23 cellular contexts compared by ENCODE assay signal in the genomic region with DNA sequence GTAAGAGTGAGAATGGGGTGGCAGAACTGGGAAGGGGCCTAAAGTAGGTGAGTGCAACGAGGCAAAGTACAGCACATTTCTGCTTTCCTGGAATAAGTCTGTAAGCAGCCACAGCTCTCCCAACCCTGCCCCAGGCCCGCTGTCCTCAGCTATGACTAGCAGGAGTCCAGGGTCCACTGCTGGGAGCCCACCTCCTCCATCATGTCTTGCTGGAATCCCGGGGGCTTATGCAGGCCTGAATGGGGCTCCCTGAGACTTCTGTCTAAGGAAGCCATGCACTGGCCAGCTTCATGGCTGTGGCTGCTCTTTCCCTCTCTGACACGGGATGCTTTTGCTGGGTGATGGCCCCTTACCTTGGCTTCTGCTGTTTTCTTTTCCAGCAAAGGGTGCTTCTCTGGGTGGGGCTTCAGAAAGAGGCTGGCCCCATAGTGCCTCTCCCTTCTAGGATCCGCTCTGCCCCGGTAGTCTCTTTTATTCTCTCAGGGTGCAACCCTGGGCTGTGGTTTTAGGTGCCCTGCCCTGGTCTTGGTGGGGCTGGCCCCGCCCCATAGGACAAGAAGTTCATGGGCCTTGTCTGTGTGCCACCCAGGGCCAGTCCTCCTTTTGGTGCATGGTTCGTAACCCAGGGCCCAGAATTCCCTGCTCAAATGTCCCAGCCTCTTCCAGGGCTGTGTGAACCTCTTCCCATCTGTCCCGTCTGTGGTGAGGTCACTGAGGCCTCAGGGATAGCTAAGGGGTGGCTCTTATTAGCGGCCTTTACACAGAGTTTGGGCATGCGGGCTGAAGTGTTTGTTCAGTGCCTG. TPM values are rescaled to one million over a fixed set of nuclear protein-coding genes. Genes with fewer than 3 reads are reported as not detected.
DNase-seq lines count a peak whose midpoint lies in the region; ATAC-seq, FAIRE-seq and TF ChIP-seq lines count a peak whose summit lies in the region.
"Had no signal": no experiment of that assay in that cellular context is flagged by ENCODE, and none has a peak within 500 bp of the region (broad histone marks: within the 10 kb centered on the region; RNA-seq: fewer than 3 reads in every experiment).

No MANE protein-coding gene starts in this region.

- no peak for ATAC-seq in pancreas
- ATAC-seq: A549, HCT116, Right ventricle myocardium inferior had no signal

- no peak overlapping the region for H3K27ac ChIP-seq in pancreas
- H3K27ac ChIP-seq: A549, SJSA1 had no signal

- H3K4me3 Mint-ChIP-seq in dendritic cell treated with granulocyte-macrophage colony-stimulating factor and Interleukin-4, amounts not matched to agents 40 ng/mL and 50 ng/mL, for 4 days = no peak overlapping the region
- H3K4me3 Mint-ChIP-seq: B cell; CD4-positive, CD25-positive, alpha-beta regulatory T cell had no signal

- no peaks in the 10 kb centered on the region for H3K27me3 ChIP-seq in pancreas
- H3K27me3 ChIP-seq: SJSA1 had no signal

- intact Hi-C loops in dendritic cell treated with granulocyte-macrophage colony-stimulating factor and Interleukin-4, amounts not matched to agents 40 ng/mL and 50 ng/mL, for 4 days (cut with micrococcal nuclease) = loop anchor here (10.0 kb wide), 1 partner anchor 110 kb away; no protein-coding TSS in a partner anchor
- intact Hi-C loops in pancreas (cut with DNase I) = loop anchor here in 1 of 3 donors (10.0 kb wide), 1 partner anchor 480 kb away; no protein-coding TSS in a partner anchor

- H3K9me3 ChIP-seq in pancreas = no peaks in the 10 kb centered on the region
- H3K9me3 ChIP-seq: A549, SJSA1 had no signal

- no peaks in the 10 kb centered on the region for H3K36me3 ChIP-seq in pancreas
- H3K36me3 ChIP-seq: SJSA1 had no signal

- H3K9me3 Mint-ChIP-seq in dendritic cell treated with granulocyte-macrophage colony-stimulating factor and Interleukin-4, amounts not matched to agents 40 ng/mL and 50 ng/mL, for 4 days = peaks cover 10% of the 10 kb centered on the region

- peaks cover 42% of the 10 kb centered on the region for H3K4me1 Mint-ChIP-seq in dendritic cell treated with granulocyte-macrophage colony-stimulating factor and Interleukin-4, amounts not matched to agents 40 ng/mL and 50 ng/mL, for 4 days (ENCODE audit: low read depth)

- H3K27ac Mint-ChIP-seq in dendritic cell treated with granulocyte-macrophage colony-stimulating factor and Interleukin-4, amounts not matched to agents 40 ng/mL and 50 ng/mL, for 4 days = peak overlapping the region; percentile 54
- H3K27ac Mint-ChIP-seq: CD4-positive, CD25-positive, alpha-beta regulatory T cell had no signal

- peaks cover 37% of the 10 kb centered on the region for H3K36me3 Mint-ChIP-seq in dendritic cell treated with granulocyte-macrophage colony-stimulating factor and Interleukin-4, amounts not matched to agents 40 ng/mL and 50 ng/mL, for 4 days (ENCODE audit: low read depth)

- WGBS in pancreas, 2 donors = 82% methylated on average over 11 of the region's 11 CpGs

- H3K27me3 Mint-ChIP-seq in dendritic cell treated with granulocyte-macrophage colony-stimulating factor and Interleukin-4, amounts not matched to agents 40 ng/mL and 50 ng/mL, for 4 days = peaks cover 7% of the 10 kb centered on the region
- H3K27me3 Mint-ChIP-seq: B cell had no signal

- no peak overlapping the region for H3K4me3 ChIP-seq in pancreas
- H3K4me3 ChIP-seq: A549, SJSA1 had no signal

- TF ChIP-seq CTCF in pancreas (IDR thresholded peaks at IDR 0.05) = no peak

- no peak for FAIRE-seq in pancreas (lab: Jason Lieb, UNC)
- FAIRE-seq: A549, GM18507, GM19239, H1 had no signal

- DNase-seq in NCI-H2196 (lab: John Stamatoyannopoulos, UW; ENCODE audit: unreplicated experiment) (peak; percentile 21), NCI-H2196 treated with DMSO at 0.1 percent for 48 hours (lab: John Stamatoyannopoulos, UW; ENCODE audit: unreplicated experiment) (no peak), myocyte (ENCODE audit: low read depth) (peak; percentile 23), pancreas (no peak), Kasumi-1 (lab: John Stamatoyannopoulos, UW) (no peak)
- no peak for DNase-seq in activated effector memory CD4-positive, alpha-beta T cell treated with Interleukin-2 at 50 U/mL for 16 hours
- DNase-seq: CD4-positive, CD25-positive, alpha-beta regulatory T cell; COR-L47; GDM1; KG1; NCI-H1105; NCI-H2081 treated with DMSO at 0.1 percent for 48 hours; NCI-H524; T-helper 1 cell had no signal

- no peaks in the 10 kb centered on the region for H3K4me1 ChIP-seq in pancreas
- H3K4me1 ChIP-seq: A549 had no signal

RNA-seq across cellular contexts. Expression of gene POLE4, which starts 33.8 kb away (rescaled TPM):
- total RNA-seq in myocyte (16.5 and 16.7 TPM in 2 replicates), pancreas (10 to 100 TPM; 10.0 to 21.6 (median 15.2) TPM)
- polyA plus RNA-seq in myocyte (2012) = 59.9 TPM
- polyA plus RNA-seq in pancreas = 10 to 100 TPM; 22.1 to 22.6 TPM

Comparison
In these comparisons a context has a peak if more than half of its experiments do, and no peak if none do; other contexts are left out.
1. DNase-seq: peak in NCI-H2196 (single experiment) and myocyte (single experiment); none in NCI-H2196 treated with DMSO at 0.1 percent for 48 hours (single experiment), activated effector memory CD4-positive, alpha-beta T cell treated with Interleukin-2 at 50 U/mL for 16 hours (single experiment), pancreas (0 of 6) and Kasumi-1 (0 of 2).